Comparison of ENCODE assay signal across 1 cellular context in genomic region chr3:147371141-147371540, GRCh38.
TF ChIP-seq lines count a peak whose summit lies in the region.

No MANE protein-coding gene starts in this region.

TF ChIP-seq in WTC11, 78 proteins besides CTCF, POLR2A, EP300 and RAD21 (continued from another document):
- TF ChIP-seq ZNF532 (CRISPR knock-in tag; IDR thresholded peaks at IDR 0.05; ENCODE audit: borderline replicate concordance) (no peak), ESRRA (CRISPR knock-in tag; IDR thresholded peaks at IDR 0.05; ENCODE audit: borderline replicate concordance) (no peak), RORB (CRISPR knock-in tag; IDR thresholded peaks at IDR 0.05) (no peak), ZNF219 (CRISPR knock-in tag; IDR thresholded peaks at IDR 0.05; ENCODE audit: borderline replicate concordance) (no peak), PRDM15 (CRISPR knock-in tag; IDR thresholded peaks at IDR 0.05) (no peak), OVOL2 (CRISPR knock-in tag; IDR thresholded peaks at IDR 0.05; ENCODE audit: borderline replicate concordance) (no peak)
